1 cellular context compared by ENCODE assay signal in genomic region chr6:166333172-166333995, GRCh38.
TF ChIP-seq lines count a peak whose summit lies in the region.

No MANE protein-coding gene starts in this region.

TF ChIP-seq in GM12878, 131 proteins besides CTCF, POLR2A, EP300 and RAD21 (continued from another document):
- TF ChIP-seq ZBTB11 (CRISPR knock-in tag; IDR thresholded peaks at IDR 0.05), result no peak
- no peak; the same call in 1 of the 2 replicates for TF ChIP-seq POLR2AphosphoS5 (IDR thresholded peaks at IDR 0.05; ENCODE audit: low read length)
- no peak for TF ChIP-seq E4F1 (IDR thresholded peaks at IDR 0.05; ENCODE audit: borderline replicate concordance, partially characterized antibody)
- peak; percentile 66; the same call in 1 of the 2 replicates for TF ChIP-seq BACH1 (IDR thresholded peaks at IDR 0.05; ENCODE audit: borderline replicate concordance)
- no peak for TF ChIP-seq EGR1 (IDR thresholded peaks at IDR 0.05; ENCODE audit: borderline replicate concordance in 1 of 2, low read depth in 2 of 2, low read length in 2 of 2)
- peak; percentile 58; the same call in 1 of the 2 replicates for TF ChIP-seq DPF2 (IDR thresholded peaks at IDR 0.05)
- peak; percentile 67; the same call in 1 of the 2 replicates for TF ChIP-seq IKZF1 (conservative IDR thresholded peaks at IDR 0.05)
- TF ChIP-seq IKZF2 (IDR thresholded peaks at IDR 0.05), result peak; percentile 81 to 83
- no peak for TF ChIP-seq SIX5 (IDR thresholded peaks at IDR 0.05; ENCODE audit: low read depth, low read length, severe bottlenecking)
- peak; percentile 26; the same call in 1 of the 3 replicates for TF ChIP-seq POU2F2 (IDR thresholded peaks at IDR 0.05; ENCODE audit: borderline replicate concordance, low read depth, low read length)
- no peak for TF ChIP-seq CBX5 (IDR thresholded peaks at IDR 0.05; ENCODE audit: low read depth)
- TF ChIP-seq USF1 (IDR thresholded peaks at IDR 0.05; ENCODE audit: borderline replicate concordance, extremely low read length, insufficient read depth, low read depth, low read length), result no peak
- no peak for TF ChIP-seq ZZZ3 (IDR thresholded peaks at IDR 0.05; ENCODE audit: control insufficient read depth, insufficient read length, low read depth)
